Comparison of ENCODE assay signal across 9 cellular contexts in the genomic region with DNA sequence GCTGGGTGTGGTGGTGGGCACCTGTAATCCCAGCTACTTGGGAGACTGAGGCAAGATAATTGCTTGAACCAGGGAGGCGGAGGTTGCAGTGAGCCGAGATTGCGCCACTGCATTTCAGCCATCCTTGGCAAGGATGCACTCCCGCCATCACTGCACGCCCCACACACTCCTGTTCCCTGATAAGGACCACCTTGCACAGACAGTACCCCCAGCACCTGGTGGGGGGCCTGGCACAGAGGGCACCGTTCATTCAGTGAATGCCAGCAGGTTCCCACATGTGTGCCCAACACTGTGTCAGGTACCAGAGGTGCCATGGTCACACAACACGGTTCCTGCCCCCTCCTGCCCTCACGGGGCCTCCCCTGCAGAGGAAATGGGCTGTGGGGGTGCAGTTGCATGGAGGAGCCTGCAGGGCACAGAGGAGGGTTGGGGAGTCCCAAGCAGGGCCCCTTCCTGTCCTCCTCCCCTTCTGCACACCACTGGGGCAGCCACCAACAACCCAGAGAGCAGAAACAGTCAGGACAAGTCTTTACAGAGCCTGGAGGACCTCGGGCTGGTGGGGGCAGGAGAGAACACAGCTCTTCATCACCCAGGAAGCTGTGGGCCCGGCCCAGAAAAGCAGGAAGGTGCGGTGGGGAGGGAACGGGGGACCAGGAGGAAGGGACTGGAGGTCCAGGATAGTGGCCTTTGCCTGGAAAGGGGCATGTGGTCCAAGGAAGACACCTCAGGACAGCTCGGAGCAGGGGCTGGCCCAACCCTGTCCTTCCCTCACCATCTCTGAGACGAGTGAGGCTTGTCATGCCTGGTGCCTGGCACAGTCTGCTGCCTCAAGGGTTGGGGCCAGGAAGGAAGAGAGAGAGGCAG. TPM values are rescaled to one million over a fixed set of nuclear protein-coding genes. Genes with fewer than 3 reads are reported as not detected.
DNase-seq lines count a peak whose midpoint lies in the region; ATAC-seq and TF ChIP-seq lines count a peak whose summit lies in the region.
"Had no signal": no experiment of that assay in that cellular context is flagged by ENCODE, and none has a peak within 500 bp of the region (broad histone marks: within the 10 kb centered on the region; RNA-seq: fewer than 3 reads in every experiment).

No MANE protein-coding gene starts in this region.

- no peak for TF ChIP-seq CTCF in gastroesophageal sphincter (IDR thresholded peaks at IDR 0.05)
- no peak; the same call in 1 of the 2 replicates for TF ChIP-seq CTCF in PC-9 (conservative IDR thresholded peaks at IDR 0.05)

- ATAC-seq in GM19043 (IDR thresholded peaks at IDR 0.05; ENCODE audit: low read depth, unreplicated experiment) (peak; percentile 55), HG03280 (IDR thresholded peaks at IDR 0.05; ENCODE audit: unreplicated experiment) (peak; percentile 65), gastroesophageal sphincter (no peak)

- POLR2A ChIA-PET in PC-9 (lab: Charles Lee; ENCODE audit: unreplicated experiment), result interaction anchor here (0.6 kb wide), 1 partner anchor 1057 kb away, joined by 5 read pairs; no protein-coding TSS in a partner anchor

- no TSS peak for BruUV-seq in PC-9 (replicated peaks; lab: Mats Ljungman, UMichigan)

- CTCF ChIA-PET in PC-9 (lab: Charles Lee), result no interaction called here

- H2AFZ ChIP-seq in PC-9, result no peak overlapping the region

- H3F3A ChIP-seq in PC-9 (ENCODE audit: insufficient read depth, low read depth), result peaks cover 7% of the 10 kb centered on the region; the same call in 1 of the 2 replicates

- peak; percentile 37 for DNase-seq in activated T-helper 1 cell treated with Interleukin-2 at 50 U/mL for 16 hours (ENCODE audit: low read depth)
- DNase-seq in stimulated activated CD4-positive, alpha-beta T cell treated with anti-CD3 and anti-CD28 coated beads, Interleukin-15, amount 100 ng/mL, for 48 hours (ENCODE audit: low read depth in 2 of 2), result peak; percentile 24 to 69
- no peak for DNase-seq in NCI-H1048 (lab: John Stamatoyannopoulos, UW)
- DNase-seq in PC-9, result no peak

- no peaks in the 10 kb centered on the region for H3K79me2 ChIP-seq in PC-9 (ENCODE audit: low read depth)

- H3K27ac ChIP-seq in gastroesophageal sphincter, result no peak overlapping the region
- H3K27ac ChIP-seq in PC-9, result no peak overlapping the region
- H3K27ac ChIP-seq: SK-N-MC had no signal

- 90% methylated on average over 4 of the region's 14 CpGs; no CpG with 5 or more reads in 1 of the 2 donors for WGBS in gastroesophageal sphincter (ENCODE audit: low coverage in 1 of 2), 2 donors

- H3K4me3 ChIP-seq in gastroesophageal sphincter (no peak overlapping the region), PC-9 (no peak overlapping the region)
- H3K4me3 ChIP-seq: SK-N-MC had no signal

- TF ChIP-seq EP300 in gastroesophageal sphincter (IDR thresholded peaks at IDR 0.05), result no peak

- H3K4me2 ChIP-seq in PC-9, result no peak overlapping the region

- TF ChIP-seq POLR2A in gastroesophageal sphincter (IDR thresholded peaks at IDR 0.05), result no peak

- intact Hi-C loops in PC-9 (cut with micrococcal nuclease; ENCODE audit: unreplicated experiment), result no loop called here

- H3K9me2 ChIP-seq in PC-9 (ENCODE audit: insufficient read depth), result no peaks in the 10 kb centered on the region

- H3K36me3 ChIP-seq in gastroesophageal sphincter, result no peaks in the 10 kb centered on the region
- no peaks in the 10 kb centered on the region for H3K36me3 ChIP-seq in PC-9 (ENCODE audit: low read depth)

- H3K9me3 ChIP-seq in gastroesophageal sphincter (no peaks in the 10 kb centered on the region), PC-9 (ENCODE audit: insufficient read depth, low read depth) (no peaks in the 10 kb centered on the region)

- H3K4me1 ChIP-seq in gastroesophageal sphincter, result peaks cover 0 to 10% (median 3%) of the 10 kb centered on the region in 3 donors
- peaks cover 23% of the 10 kb centered on the region for H3K4me1 ChIP-seq in PC-9 (replicated peaks; ENCODE audit: insufficient read depth)

- H3K27me3 ChIP-seq in gastroesophageal sphincter (peaks cover 6% of the 10 kb centered on the region), PC-9 (ENCODE audit: insufficient read depth, low read depth) (no peaks in the 10 kb centered on the region)

- H4K20me1 ChIP-seq in PC-9 (ENCODE audit: insufficient read depth), result no peaks in the 10 kb centered on the region

RNA-seq across cellular contexts. Expression of gene CRYGN, which starts 7.1 kb away (rescaled TPM):
- total RNA-seq in gastroesophageal sphincter (1 to 10 TPM in 1 of 4 donors, under 1 TPM in 1, not detected in 2; 0.27 to 4.4 TPM), PC-9 (2021) (1.0 and 1.2 TPM in 2 replicates)
- total RNA-seq: mononuclear cell had no signal

RNA-seq across cellular contexts. Expression of gene WDR86, which starts 23.1 kb away (rescaled TPM):
- total RNA-seq in gastroesophageal sphincter (1 to 10 TPM; 2.6 to 8.2 (median 5.9) TPM), PC-9 (2021) (7.7 and 12.4 TPM in 2 replicates)

Comparison
In these comparisons a context has a peak if more than half of its experiments do, and no peak if none do; other contexts are left out.
1. DNase-seq: peak in activated T-helper 1 cell treated with Interleukin-2 at 50 U/mL for 16 hours (single experiment) and stimulated activated CD4-positive, alpha-beta T cell treated with anti-CD3 and anti-CD28 coated beads, Interleukin-15, amount 100 ng/mL, for 48 hours (2 of 2); none in NCI-H1048 (single experiment) and PC-9 (0 of 2).